ENCODE assay signal across 8 cellular contexts in the genomic region with DNA sequence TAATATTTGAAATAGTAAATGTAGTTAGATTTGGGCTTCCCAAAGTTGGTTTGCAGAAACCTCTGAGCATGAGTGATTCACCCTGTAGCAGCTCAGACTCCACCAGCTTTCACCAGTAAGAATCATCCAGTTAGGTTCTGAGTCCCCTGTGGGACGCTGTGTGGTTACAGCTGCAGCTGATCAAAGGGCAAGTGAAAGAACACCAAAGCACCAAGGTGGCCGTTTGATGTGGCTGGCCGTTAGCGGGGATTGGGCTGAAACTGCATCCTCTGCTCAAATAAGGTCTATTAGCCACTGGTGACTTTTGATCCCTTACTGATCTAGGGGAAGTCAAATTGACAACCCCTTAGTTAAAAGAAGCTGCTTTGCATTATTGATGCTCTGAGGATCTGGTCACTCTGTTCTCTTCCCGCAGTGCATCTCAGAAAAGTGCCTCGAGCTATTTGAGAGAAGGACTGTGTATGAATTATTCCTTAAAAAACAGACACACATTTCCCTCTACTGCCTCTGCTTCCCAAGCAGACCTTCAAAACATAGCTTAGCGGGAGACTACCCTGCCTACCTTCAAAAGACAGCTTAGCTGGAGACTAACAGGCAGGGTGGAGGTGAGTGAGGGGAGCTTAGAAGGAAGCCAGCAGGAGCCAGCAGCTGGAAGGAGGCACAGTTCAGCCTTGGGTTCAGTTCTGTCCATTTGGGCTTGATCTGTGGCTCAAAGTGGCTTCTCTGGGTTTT. TPM values are rescaled to one million over a fixed set of nuclear protein-coding genes. Genes with fewer than 3 reads are reported as not detected.
DNase-seq lines count a peak whose midpoint lies in the region; ATAC-seq lines count a peak whose summit lies in the region.

No MANE protein-coding gene starts in this region.

- ATAC-seq in GM18502 (IDR thresholded peaks at IDR 0.05; ENCODE audit: poor library complexity, unreplicated experiment) (peak; percentile 89), HG02852 (IDR thresholded peaks at IDR 0.05; ENCODE audit: unreplicated experiment) (peak; percentile 97), T-helper 17 cell (peak; percentile 93)
- peak; percentile 98 for ATAC-seq in stimulated activated memory B cell treated with anti-CD40 and anti-IgM and Interleukin-4, amounts not matched to agents 10 μg/mL and 1 μg/mL and 100 μg/mL, for 72 hours

- H3K9me3 ChIP-seq in T-helper 17 cell (ENCODE audit: control insufficient read depth, low read length, poor library complexity, severe bottlenecking): no peaks in the 10 kb centered on the region

- no peak overlapping the region for H3K4me3 Mint-ChIP-seq in T-helper 17 cell
- no peak overlapping the region for H3K4me3 Mint-ChIP-seq in stimulated activated memory B cell treated with anti-CD40 and anti-IgM and Interleukin-4, amounts not matched to agents 10 μg/mL and 1 μg/mL and 100 μg/mL, for 72 hours

- H3K4me1 Mint-ChIP-seq in T-helper 17 cell: peaks cover 25% of the 10 kb centered on the region
- peaks cover 40% of the 10 kb centered on the region for H3K4me1 Mint-ChIP-seq in stimulated activated memory B cell treated with anti-CD40 and anti-IgM and Interleukin-4, amounts not matched to agents 10 μg/mL and 1 μg/mL and 100 μg/mL, for 72 hours

- DNase-seq in T-helper 17 cell: peak in 1 of 3 donors; percentile 13
- DNase-seq in brain pericyte (ENCODE audit: low read depth, low spot score): peak; percentile 47
- no peak for DNase-seq in glomerular visceral epithelial cell (ENCODE audit: extremely low spot score)
- no peak for DNase-seq in T1000 (lab: John Stamatoyannopoulos, UW)
- no peak for DNase-seq in H4 (ENCODE audit: low spot score)

- peaks cover 47% of the 10 kb centered on the region for H3K27me3 Mint-ChIP-seq in T-helper 17 cell
- peaks cover 49% of the 10 kb centered on the region for H3K27me3 Mint-ChIP-seq in stimulated activated memory B cell treated with anti-CD40 and anti-IgM and Interleukin-4, amounts not matched to agents 10 μg/mL and 1 μg/mL and 100 μg/mL, for 72 hours

- H3K27ac Mint-ChIP-seq in T-helper 17 cell: peak overlapping the region; percentile 34
- peak overlapping the region; percentile 40 for H3K27ac Mint-ChIP-seq in stimulated activated memory B cell treated with anti-CD40 and anti-IgM and Interleukin-4, amounts not matched to agents 10 μg/mL and 1 μg/mL and 100 μg/mL, for 72 hours

- peaks cover 6% of the 10 kb centered on the region for H3K36me3 Mint-ChIP-seq in T-helper 17 cell (ENCODE audit: low read depth)
- no peaks in the 10 kb centered on the region for H3K36me3 Mint-ChIP-seq in stimulated activated memory B cell treated with anti-CD40 and anti-IgM and Interleukin-4, amounts not matched to agents 10 μg/mL and 1 μg/mL and 100 μg/mL, for 72 hours

- no peaks in the 10 kb centered on the region for H3K9me3 Mint-ChIP-seq in stimulated activated memory B cell treated with anti-CD40 and anti-IgM and Interleukin-4, amounts not matched to agents 10 μg/mL and 1 μg/mL and 100 μg/mL, for 72 hours

RNA-seq across cellular contexts. Expression of gene ABHD12B, which starts 3.7 kb away (rescaled TPM):
- not detected for total RNA-seq in T-helper 17 cell
- not detected in 2 replicates for total RNA-seq in H4 (2014; rRNA removed; shearing (Covaris generic))

RNA-seq across cellular contexts. Expression of gene NIN, which starts 44.6 kb away (rescaled TPM):
- total RNA-seq in T-helper 17 cell: 10 to 100 TPM; 62.2 to 71.6 TPM
- 12.2 and 12.7 TPM in 2 replicates for total RNA-seq in H4 (2014; rRNA removed; shearing (Covaris generic))
